Comparison of ENCODE assay signal across 11 cellular contexts in the genomic region with DNA sequence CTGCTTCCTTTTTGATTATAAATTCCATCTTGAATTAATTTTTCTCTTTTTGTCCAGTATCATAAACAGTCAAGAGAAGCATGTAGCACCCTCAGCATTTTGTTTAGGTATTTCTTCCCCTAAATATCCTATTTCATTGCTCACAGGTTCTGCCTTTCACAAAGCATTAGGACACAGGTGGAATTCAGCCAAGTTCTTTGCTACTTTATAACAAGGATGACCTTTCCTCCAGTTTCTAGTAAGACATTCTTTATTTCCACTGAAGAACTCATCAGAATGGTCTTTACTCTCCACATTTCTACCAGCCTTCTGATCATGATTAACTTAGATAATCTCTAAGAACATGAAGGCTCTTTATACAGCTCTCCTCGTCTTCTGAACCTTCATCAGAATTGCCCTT. TPM values are rescaled to one million over a fixed set of nuclear protein-coding genes. Genes with fewer than 3 reads are reported as not detected.
DNase-seq lines count a peak whose midpoint lies in the region; ATAC-seq and TF ChIP-seq lines count a peak whose summit lies in the region.
"Had no signal": no experiment of that assay in that cellular context is flagged by ENCODE, and none has a peak within 500 bp of the region (broad histone marks: within the 10 kb centered on the region; RNA-seq: fewer than 3 reads in every experiment).

No MANE protein-coding gene starts in this region.

- no peaks in the 10 kb centered on the region for H3K4me1 Mint-ChIP-seq in activated naive CD4-positive, alpha-beta T cell treated with anti-CD3 and anti-CD28 coated beads, Interleukin-2, amount 50 U/mL, for 24 hours
- peaks cover 23% of the 10 kb centered on the region for H3K4me1 Mint-ChIP-seq in mesothelial cell of epicardium

- TF ChIP-seq POLR2A in erythroblast (IDR thresholded peaks at IDR 0.05; ENCODE audit: low read length) = no peak

- H3K9me3 ChIP-seq in aorta (ENCODE audit: control insufficient read depth, low read length) = no peaks in the 10 kb centered on the region
- H3K9me3 ChIP-seq: heart right ventricle, neutrophil had no signal

- H3K36me3 Mint-ChIP-seq in activated naive CD4-positive, alpha-beta T cell treated with anti-CD3 and anti-CD28 coated beads, Interleukin-2, amount 50 U/mL, for 24 hours = no peaks in the 10 kb centered on the region
- H3K36me3 Mint-ChIP-seq in mesothelial cell of epicardium = no peaks in the 10 kb centered on the region
- H3K36me3 Mint-ChIP-seq: activated naive CD8-positive, alpha-beta T cell had no signal

- intact Hi-C loops in aorta (cut with DNase I) = loop anchor here (5.0 to 10.0 kb wide), 3 partner anchors 187 to 667 kb away; a partner anchor contains a TSS

- H3K4me3 Mint-ChIP-seq in activated naive CD4-positive, alpha-beta T cell treated with anti-CD3 and anti-CD28 coated beads, Interleukin-2, amount 50 U/mL, for 24 hours = no peak overlapping the region
- no peak overlapping the region for H3K4me3 Mint-ChIP-seq in mesothelial cell of epicardium
- H3K4me3 Mint-ChIP-seq: activated naive CD8-positive, alpha-beta T cell had no signal

- 45% methylated on average over 1 of the region's 1 CpG for WGBS in aorta, 2 donors

- no peak for TF ChIP-seq CTCF in mesothelial cell of epicardium (IDR thresholded peaks at IDR 0.05; ENCODE audit: unreplicated experiment)

- H3K9me3 Mint-ChIP-seq in activated naive CD4-positive, alpha-beta T cell treated with anti-CD3 and anti-CD28 coated beads, Interleukin-2, amount 50 U/mL, for 24 hours = no peaks in the 10 kb centered on the region
- H3K9me3 Mint-ChIP-seq in mesothelial cell of epicardium = no peaks in the 10 kb centered on the region

- no peak overlapping the region for H3K4me3 ChIP-seq in aorta (ENCODE audit: low read length in 2 of 2)
- H3K4me3 ChIP-seq: heart right ventricle had no signal

- no peak for DNase-seq in activated naive CD4-positive, alpha-beta T cell treated with Interleukin-2 at 50 U/mL for 16 hours
- DNase-seq in erythroblast (lab: John Stamatoyannopoulos, UW) (peak; percentile 71 to 80), mesothelial cell of epicardium (ENCODE audit: low spot score in 2 of 2, unreplicated experiment in 2 of 2) (no peak), aorta (no peak)
- DNase-seq in stimulated activated CD4-positive, alpha-beta T cell treated with anti-CD3 and anti-CD28 coated beads, Interleukin-4, amount 100 ng/mL, for 24 hours = no peak
- no peak for DNase-seq in activated naive CD4-positive, alpha-beta T cell (lab: John Stamatoyannopoulos, UW)
- DNase-seq: heart right ventricle had no signal

- peak overlapping the region in 1 of 2 donors; percentile 43 for H3K27ac ChIP-seq in aorta (ENCODE audit: low read depth in 1 of 2, low read length in 2 of 2)
- H3K27ac ChIP-seq: neutrophil had no signal

- ATAC-seq in aorta (ENCODE audit: low FRiP score) = peak; percentile 53
- ATAC-seq in HG02884 (IDR thresholded peaks at IDR 0.05; ENCODE audit: unreplicated experiment) = no peak

- no peaks in the 10 kb centered on the region for H3K27me3 ChIP-seq in aorta (ENCODE audit: control insufficient read depth in 1 of 2, insufficient read depth in 2 of 2, low read length in 1 of 2)
- H3K27me3 ChIP-seq: heart right ventricle had no signal

- H3K36me3 ChIP-seq in aorta (ENCODE audit: control insufficient read depth in 1 of 2, insufficient read depth in 2 of 2, low read length in 1 of 2) = no peaks in the 10 kb centered on the region
- H3K36me3 ChIP-seq: heart right ventricle, neutrophil had no signal

- no peaks in the 10 kb centered on the region for H3K27me3 Mint-ChIP-seq in activated naive CD4-positive, alpha-beta T cell treated with anti-CD3 and anti-CD28 coated beads, Interleukin-2, amount 50 U/mL, for 24 hours
- H3K27me3 Mint-ChIP-seq in mesothelial cell of epicardium (ENCODE audit: low read depth) = no peaks in the 10 kb centered on the region
- H3K27me3 Mint-ChIP-seq: activated naive CD8-positive, alpha-beta T cell had no signal

- H3K4me1 ChIP-seq in aorta (ENCODE audit: control insufficient read depth in 1 of 2, insufficient read depth in 2 of 2, low read length in 2 of 2) = no peaks in the 10 kb centered on the region

- H3K27ac Mint-ChIP-seq in activated naive CD4-positive, alpha-beta T cell treated with anti-CD3 and anti-CD28 coated beads, Interleukin-2, amount 50 U/mL, for 24 hours = peak overlapping the region; percentile 60
- H3K27ac Mint-ChIP-seq in mesothelial cell of epicardium = peak overlapping the region; percentile 78
- H3K27ac Mint-ChIP-seq: activated naive CD8-positive, alpha-beta T cell had no signal

RNA-seq across cellular contexts. Expression of a gene that starts 7.4 kb away (rescaled TPM):
- total RNA-seq in mesothelial cell of epicardium (3.2 to 4.7 TPM (median 4.5 TPM) in 3 replicates), aorta (1 to 10 TPM; 1.6 TPM)
- under 1 TPM in 1 of 2 donors, not detected in 1; 0.13 TPM for polyA plus RNA-seq in aorta

Comparison
In these comparisons a context has a peak if more than half of its experiments do, and no peak if none do; other contexts are left out.
1. DNase-seq: peak in erythroblast (2 of 2); none in activated naive CD4-positive, alpha-beta T cell treated with Interleukin-2 at 50 U/mL for 16 hours (single experiment), mesothelial cell of epicardium (0 of 2), aorta (0 of 2), stimulated activated CD4-positive, alpha-beta T cell treated with anti-CD3 and anti-CD28 coated beads, Interleukin-4, amount 100 ng/mL, for 24 hours (single experiment) and activated naive CD4-positive, alpha-beta T cell (0 of 4).